In the genomic region with DNA sequence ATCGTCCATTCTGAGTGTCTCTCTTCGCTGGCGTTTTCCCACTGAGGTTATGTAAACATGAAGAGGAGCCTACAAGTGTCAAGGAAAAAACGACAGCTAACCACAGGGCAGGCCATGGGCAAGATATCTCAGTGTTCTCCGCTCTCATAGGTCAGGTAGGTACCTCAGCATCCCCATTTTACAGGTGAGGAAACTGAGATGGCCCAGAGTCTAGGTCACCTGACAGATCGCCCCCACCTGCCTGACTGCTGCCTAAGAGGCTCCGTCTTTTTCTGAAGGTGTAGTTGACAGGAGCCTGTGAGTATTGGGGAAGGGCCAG, we compare ENCODE assay signal across 8 cellular contexts. TPM values are rescaled to one million over a fixed set of nuclear protein-coding genes. Genes with fewer than 3 reads are reported as not detected.
DNase-seq lines count a peak whose midpoint lies in the region; ATAC-seq, FAIRE-seq and TF ChIP-seq lines count a peak whose summit lies in the region.

No MANE protein-coding gene starts in this region.

- H3K4me1 Mint-ChIP-seq in Calu3 (ENCODE audit: low read depth, unreplicated experiment) (peaks cover 15% of the 10 kb centered on the region), osteocyte (ENCODE audit: unreplicated experiment) (peaks cover 23% of the 10 kb centered on the region)

- peak overlapping the region; percentile 52 for H3K27ac ChIP-seq in OCI-LY3 (ENCODE audit: low read length)
- H3K27ac ChIP-seq in endothelial cell of umbilical vein (ENCODE audit: insufficient read depth, low read depth, low read length), result peak overlapping the region; percentile 54

- H4K20me1 ChIP-seq in OCI-LY3 (ENCODE audit: insufficient read depth, low read length) (no peaks in the 10 kb centered on the region), endothelial cell of umbilical vein (replicated peaks; ENCODE audit: control insufficient read depth, extremely low read depth, insufficient read depth, low read length) (no peaks in the 10 kb centered on the region)

- H3K27me3 Mint-ChIP-seq in Calu3 (ENCODE audit: unreplicated experiment) (no peaks in the 10 kb centered on the region), osteocyte (ENCODE audit: unreplicated experiment) (no peaks in the 10 kb centered on the region)

- intact Hi-C loops in Calu3 (cut with micrococcal nuclease; ENCODE audit: unreplicated experiment) (loop anchor here (2.0 kb wide), 1 partner anchor 345 kb away; no protein-coding TSS in a partner anchor), endothelial cell of umbilical vein (cut with micrococcal nuclease) (loop anchor here (1.0 to 2.0 kb wide), 4 partner anchors 23 to 395 kb away; no protein-coding TSS in a partner anchor)

- DNase-seq in Calu3 (no peak), endothelial cell of umbilical vein (ENCODE audit: low read depth, low spot score) (no peak), osteocyte (ENCODE audit: extremely low spot score, unreplicated experiment) (no peak), SIG-M5 treated with dmso at 0.1 percent for 504 hours (lab: John Stamatoyannopoulos, UW; ENCODE audit: unreplicated experiment) (no peak)

- no peaks in the 10 kb centered on the region for H3K9me1 ChIP-seq in endothelial cell of umbilical vein (replicated peaks; ENCODE audit: control insufficient read depth, extremely low read depth, insufficient read depth, low read length)

- dilution Hi-C loops in endothelial cell of umbilical vein (cut with MboI; ENCODE audit: extremely low pct_ligation_motif_present, low sequenced_read_pairs), result no loop called here

- BruUV-seq in Calu3 (replicated peaks; lab: Mats Ljungman, UMichigan), result TSS peak; percentile 36
- BruUV-seq in endothelial cell of umbilical vein (replicated peaks; lab: Mats Ljungman, UMichigan), result no TSS peak

- H2AFZ ChIP-seq in OCI-LY3 (ENCODE audit: low read depth, low read length) (peak overlapping the region; percentile 67), endothelial cell of umbilical vein (ENCODE audit: low read depth, low read length) (peak overlapping the region; percentile 98)

- H3K79me2 ChIP-seq in OCI-LY3 (ENCODE audit: low read length) (peaks cover 32% of the 10 kb centered on the region), endothelial cell of umbilical vein (ENCODE audit: control insufficient read depth, insufficient read depth, low read length) (peaks cover 20% of the 10 kb centered on the region)

- H3K36me3 ChIP-seq in OCI-LY3 (replicated peaks; ENCODE audit: low read depth, low read length) (peaks cover 21% of the 10 kb centered on the region), endothelial cell of umbilical vein (ENCODE audit: control insufficient read depth in 2 of 2, extremely low read depth in 1 of 2, insufficient read depth in 2 of 2, low read length in 2 of 2) (peaks cover under 1 to 3% of the 10 kb centered on the region in 2 experiments)

- H3K9me3 Mint-ChIP-seq in Calu3 (ENCODE audit: low read depth, unreplicated experiment) (no peaks in the 10 kb centered on the region), osteocyte (ENCODE audit: unreplicated experiment) (no peaks in the 10 kb centered on the region)

- H3K27me3 ChIP-seq in OCI-LY3 (ENCODE audit: low read depth, low read length) (no peaks in the 10 kb centered on the region), endothelial cell of umbilical vein (ENCODE audit: control insufficient read depth in 2 of 2, insufficient read depth in 2 of 2, low read length in 2 of 2) (no peaks in the 10 kb centered on the region)

- H3K4me3 Mint-ChIP-seq in Calu3 (ENCODE audit: low read depth, unreplicated experiment) (peak overlapping the region; percentile 96), osteocyte (ENCODE audit: unreplicated experiment) (peak overlapping the region; percentile 97)

- H3K27ac Mint-ChIP-seq in Calu3 (ENCODE audit: unreplicated experiment) (peak overlapping the region; percentile 96), osteocyte (ENCODE audit: unreplicated experiment) (peak overlapping the region; percentile 98)

- H3K9ac ChIP-seq in OCI-LY3 (ENCODE audit: low read length), result peak overlapping the region; percentile 80
- peak overlapping the region; percentile 67 for H3K9ac ChIP-seq in endothelial cell of umbilical vein (replicated peaks; ENCODE audit: extremely low read depth, insufficient read depth, low read length)

- 0 out of 2 replicates have a peak, but pooled peaks cover 6% of the 10 kb centered on the region for H3K9me3 ChIP-seq in OCI-LY3 (ENCODE audit: insufficient read depth, low read length)
- H3K9me3 ChIP-seq in endothelial cell of umbilical vein (replicated peaks; ENCODE audit: control insufficient read depth, insufficient read depth, low read length), result no peaks in the 10 kb centered on the region

- TF ChIP-seq POLR2A in endothelial cell of umbilical vein (IDR thresholded peaks at IDR 0.05; ENCODE audit: low read depth, low read length), result no peak

- POLR2A ChIA-PET in endothelial cell of umbilical vein (lab: Charles Lee), result interaction anchor here (0.6 to 1.4 kb wide), 2 partner anchors 21 to 135 kb away, joined by 3 to 4 read pairs; partner anchors contain the start of gene NAGA

- TF ChIP-seq CTCF in Calu3 (IDR thresholded peaks at IDR 0.05; ENCODE audit: unreplicated experiment) (no peak), OCI-LY3 (IDR thresholded peaks at IDR 0.05; ENCODE audit: low read depth, low read length) (no peak), endothelial cell of umbilical vein (IDR thresholded peaks at IDR 0.05; ENCODE audit: extremely low read depth in 1 of 2, insufficient read depth in 1 of 2, low read depth in 1 of 2, low read length in 2 of 2) (no peak), osteocyte (IDR thresholded peaks at IDR 0.05) (no peak)

- FAIRE-seq in endothelial cell of umbilical vein (lab: Jason Lieb, UNC), result no peak

- H3K36me3 Mint-ChIP-seq in Calu3 (ENCODE audit: insufficient read depth, unreplicated experiment), result peaks cover 39% of the 10 kb centered on the region
- H3K36me3 Mint-ChIP-seq in osteocyte (ENCODE audit: unreplicated experiment), result peaks cover 21% of the 10 kb centered on the region

- H3K4me1 ChIP-seq in OCI-LY3 (ENCODE audit: low read length) (peaks cover 15% of the 10 kb centered on the region), endothelial cell of umbilical vein (ENCODE audit: control insufficient read depth, extremely low read depth, insufficient read depth, low read length) (peaks cover 8% of the 10 kb centered on the region)

- ATAC-seq in GM19023 (IDR thresholded peaks at IDR 0.05; ENCODE audit: unreplicated experiment), result no peak
- ATAC-seq in HG03039 (IDR thresholded peaks at IDR 0.05; ENCODE audit: unreplicated experiment), result no peak
- no peak for ATAC-seq in HG02885 (IDR thresholded peaks at IDR 0.05; ENCODE audit: poor library complexity, unreplicated experiment)

- peak overlapping the region; percentile 86 for H3K4me2 ChIP-seq in OCI-LY3 (ENCODE audit: low read length)
- H3K4me2 ChIP-seq in endothelial cell of umbilical vein (ENCODE audit: insufficient read depth, low read length), result peak overlapping the region; percentile 96

- CTCF ChIA-PET in Calu3 (lab: Charles Lee), result interaction anchor here (0.6 to 2.5 kb wide), 7 partner anchors 12 to 684 kb away, joined by 3 to 17 read pairs (median 6); partner anchors contain the start of genes NAGA and SMDT1
- CTCF ChIA-PET in endothelial cell of umbilical vein (lab: Charles Lee), result interaction anchor here (0.6 to 3.0 kb wide), 26 partner anchors 11 to 394 kb away, joined by 3 to 71 read pairs (median 4); partner anchors contain the start of genes NAGA, SEPTIN3, SMDT1 and WBP2NL

- peak overlapping the region; percentile 82 for H3K4me3 ChIP-seq in OCI-LY3 (ENCODE audit: low read length)
- peak overlapping the region; percentile 51 to 72 (median 70) for H3K4me3 ChIP-seq in endothelial cell of umbilical vein (replicated peaks in 1 of 3; ENCODE audit: insufficient read depth in 1 of 3, low read depth in 1 of 3, low read length in 3 of 3)

RNA-seq across cellular contexts. Expression of gene NDUFA6, which starts 0.8 kb away (rescaled TPM):
- total RNA-seq in Calu3 (2022) (61.6 and 68.0 TPM in 2 replicates), endothelial cell of umbilical vein (84.9 and 95.7 TPM in 2 replicates), osteocyte (58.5 and 69.2 TPM in 2 replicates)
- 44.4 and 66.1 TPM in 2 replicates for polyA plus RNA-seq in endothelial cell of umbilical vein
- 87.8 and 105 TPM in 2 replicates for polyA plus RNA-seq in endothelial cell of umbilical vein (2011; cell fraction: cytosol; rRNA removed)
- 28.6 and 40.5 TPM in 2 replicates for polyA plus RNA-seq in endothelial cell of umbilical vein (2011; cell fraction: nucleus; rRNA removed)
- polyA plus RNA-seq in endothelial cell of umbilical vein (2012), result 80.3 and 138 TPM in 2 replicates
- 17.4 and 26.4 TPM in 2 replicates for polyA minus RNA-seq in endothelial cell of umbilical vein
- 21.7 TPM for polyA minus RNA-seq in endothelial cell of umbilical vein (2011; cell fraction: cytosol; rRNA and poly(A)+ RNA removed)
- polyA minus RNA-seq in endothelial cell of umbilical vein (2011; cell fraction: nucleus; rRNA and poly(A)+ RNA removed), result 9.0 and 15.1 TPM in 2 replicates

RNA-seq across cellular contexts. Expression of gene SMDT1, which starts 11.9 kb away (rescaled TPM):
- 60.8 and 65.5 TPM in 2 replicates for total RNA-seq in Calu3 (2022)
- total RNA-seq in endothelial cell of umbilical vein, result 61.2 and 64.8 TPM in 2 replicates
- 57.9 and 74.2 TPM in 2 replicates for polyA plus RNA-seq in endothelial cell of umbilical vein
- polyA plus RNA-seq in endothelial cell of umbilical vein (2011; cell fraction: cytosol; rRNA removed), result 63.3 and 67.0 TPM in 2 replicates
- 15.9 and 25.6 TPM in 2 replicates for polyA plus RNA-seq in endothelial cell of umbilical vein (2011; cell fraction: nucleus; rRNA removed)
- 45.3 and 54.5 TPM in 2 replicates for polyA plus RNA-seq in endothelial cell of umbilical vein (2012)
- 8.8 and 13.9 TPM in 2 replicates for polyA minus RNA-seq in endothelial cell of umbilical vein
- 9.1 TPM for polyA minus RNA-seq in endothelial cell of umbilical vein (2011; cell fraction: cytosol; rRNA and poly(A)+ RNA removed)
- polyA minus RNA-seq in endothelial cell of umbilical vein (2011; cell fraction: nucleus; rRNA and poly(A)+ RNA removed), result 10.1 and 11.7 TPM in 2 replicates
- 67.9 and 76.5 TPM in 2 replicates for total RNA-seq in osteocyte

RNA-seq across cellular contexts. Expression of gene PHETA2, which starts 17.4 kb away (rescaled TPM):
- 1.3 and 1.5 TPM in 2 replicates for total RNA-seq in Calu3 (2022)
- 23.4 and 25.4 TPM in 2 replicates for total RNA-seq in endothelial cell of umbilical vein
- 29.2 and 29.9 TPM in 2 replicates for polyA plus RNA-seq in endothelial cell of umbilical vein
- 25.7 and 31.5 TPM in 2 replicates for polyA plus RNA-seq in endothelial cell of umbilical vein (2011; cell fraction: cytosol; rRNA removed)
- polyA plus RNA-seq in endothelial cell of umbilical vein (2011; cell fraction: nucleus; rRNA removed), result 32.8 and 40.5 TPM in 2 replicates
- polyA plus RNA-seq in endothelial cell of umbilical vein (2012), result 14.7 and 25.4 TPM in 2 replicates
- polyA minus RNA-seq in endothelial cell of umbilical vein, result 15.0 and 15.6 TPM in 2 replicates
- polyA minus RNA-seq in endothelial cell of umbilical vein (2011; cell fraction: cytosol; rRNA and poly(A)+ RNA removed), result 3.5 TPM
- polyA minus RNA-seq in endothelial cell of umbilical vein (2011; cell fraction: nucleus; rRNA and poly(A)+ RNA removed), result 10.6 and 11.9 TPM in 2 replicates
- total RNA-seq in osteocyte, result not detected in 2 replicates

RNA-seq across cellular contexts. Expression of gene NAGA, which starts 20.8 kb away (rescaled TPM):
- total RNA-seq in Calu3 (2022) (24.3 and 27.2 TPM in 2 replicates), endothelial cell of umbilical vein (29.0 and 33.1 TPM in 2 replicates), osteocyte (23.5 and 24.8 TPM in 2 replicates)
- 62.7 and 63.4 TPM in 2 replicates for polyA plus RNA-seq in endothelial cell of umbilical vein
- polyA plus RNA-seq in endothelial cell of umbilical vein (2011; cell fraction: cytosol; rRNA removed), result 47.6 and 50.0 TPM in 2 replicates
- polyA plus RNA-seq in endothelial cell of umbilical vein (2011; cell fraction: nucleus; rRNA removed), result 27.1 and 28.4 TPM in 2 replicates
- polyA plus RNA-seq in endothelial cell of umbilical vein (2012), result 33.6 and 40.0 TPM in 2 replicates
- polyA minus RNA-seq in endothelial cell of umbilical vein, result 58.6 and 59.1 TPM in 2 replicates
- polyA minus RNA-seq in endothelial cell of umbilical vein (2011; cell fraction: cytosol; rRNA and poly(A)+ RNA removed), result 18.6 TPM
- polyA minus RNA-seq in endothelial cell of umbilical vein (2011; cell fraction: nucleus; rRNA and poly(A)+ RNA removed), result 12.5 and 12.9 TPM in 2 replicates

RNA-seq across cellular contexts. Expression of gene CYP2D6, which starts 39.2 kb away (rescaled TPM):
- total RNA-seq in Calu3 (2022) (9.3 and 10.7 TPM in 2 replicates), endothelial cell of umbilical vein (0.91 and 0.97 TPM in 2 replicates), osteocyte (1.4 and 1.5 TPM in 2 replicates)
- polyA plus RNA-seq in endothelial cell of umbilical vein, result 0.25 TPM in 2 replicates
- 0.06 TPM in 1 of 2 replicates, not detected in the other for polyA plus RNA-seq in endothelial cell of umbilical vein (2011; cell fraction: cytosol; rRNA removed)
- 3.4 and 4.2 TPM in 2 replicates for polyA plus RNA-seq in endothelial cell of umbilical vein (2011; cell fraction: nucleus; rRNA removed)
- 0.34 and 0.40 TPM in 2 replicates for polyA plus RNA-seq in endothelial cell of umbilical vein (2012)
- polyA minus RNA-seq in endothelial cell of umbilical vein, result 0.13 and 0.68 TPM in 2 replicates
- not detected for polyA minus RNA-seq in endothelial cell of umbilical vein (2011; cell fraction: cytosol; rRNA and poly(A)+ RNA removed)
- 0.67 and 0.87 TPM in 2 replicates for polyA minus RNA-seq in endothelial cell of umbilical vein (2011; cell fraction: nucleus; rRNA and poly(A)+ RNA removed)
